In genomic region chr16:2537451-2538379, GRCh38 we compare ENCODE assay signal across 8 cellular contexts. TPM values are rescaled to one million over a fixed set of nuclear protein-coding genes. Genes with fewer than 3 reads are reported as not detected.
DNase-seq lines count a peak whose midpoint lies in the region; ATAC-seq and TF ChIP-seq lines count a peak whose summit lies in the region.

Gene PDPK1, plus strand, starts transcription at chr16:2538021. Its CDS starts 92 bp downstream, at chr16:2538113.

- dilution Hi-C loops in mammary epithelial cell (cut with HindIII; ENCODE audit: low sequenced_read_pairs) = no loop called here

- H3K27ac Mint-ChIP-seq in immature natural killer cell = peak within 1 kb of the TSS; percentile 91 to 97 (median 94)

- H3K27me3 Mint-ChIP-seq in immature natural killer cell (ENCODE audit: low read depth in 3 of 3) = peaks cover 20 to 23% (median 20%) of the 10 kb centered on the region in 3 donors

- ATAC-seq in GM18907 (IDR thresholded peaks at IDR 0.05; ENCODE audit: unreplicated experiment) (peak; percentile 77), HG03139 (IDR thresholded peaks at IDR 0.05; ENCODE audit: unreplicated experiment) (peak; percentile 80)

- peaks cover 12% of the 10 kb centered on the region for H3K4me1 ChIP-seq in mammary epithelial cell (ENCODE audit: insufficient read depth, low read length)

- peaks cover 52 to 56% of the 10 kb centered on the region in 2 donors for H3K4me1 Mint-ChIP-seq in immature natural killer cell

- peaks cover 0 to 3% (median 0%) of the 10 kb centered on the region in 6 donors for H3K9me3 Mint-ChIP-seq in immature natural killer cell

- WGBS in mammary epithelial cell (ENCODE audit: low coverage, missing lambda C conversion rate) = 2% methylated on average over 26 of the region's 126 CpGs

- H3K9ac ChIP-seq in mammary epithelial cell (ENCODE audit: insufficient read depth, low read length) = peak within 1 kb of the TSS; percentile 37

- peak within 1 kb of the TSS; percentile 85 for H3K4me2 ChIP-seq in mammary epithelial cell (ENCODE audit: insufficient read depth, low read depth, low read length)

- no peaks in the 10 kb centered on the region for H4K20me1 ChIP-seq in mammary epithelial cell (ENCODE audit: insufficient read depth, low read length)

- peak within 1 kb of the TSS; percentile 67 for H3K4me3 ChIP-seq in WI38 (ENCODE audit: low read depth, low read length)
- H3K4me3 ChIP-seq in mammary epithelial cell (replicated peaks in 1 of 3; ENCODE audit: insufficient read depth in 1 of 3, low read depth in 2 of 3, low read length in 3 of 3) = peak within 1 kb of the TSS; percentile 64 to 74 (median 69)

- H2AFZ ChIP-seq in mammary epithelial cell (ENCODE audit: low read depth, low read length) = peak within 1 kb of the TSS; percentile 84

- intact Hi-C loops in mammary epithelial cell (cut with micrococcal nuclease) = no loop called here

- peak within 1 kb of the TSS; percentile 60 for H3K27ac ChIP-seq in mammary epithelial cell (ENCODE audit: insufficient read depth, low read depth, low read length)

- CTCF ChIA-PET in mammary epithelial cell (lab: Charles Lee; ENCODE audit: low non-redundant PET) = no interaction called here

- no TSS peak for BruUV-seq in mammary epithelial cell (replicated peaks; lab: Mats Ljungman, UMichigan)

- H3K9me3 ChIP-seq in mammary epithelial cell (replicated peaks; ENCODE audit: insufficient read depth, low read length) = no peaks in the 10 kb centered on the region

- no peaks in the 10 kb centered on the region for H3K36me3 Mint-ChIP-seq in immature natural killer cell

- H3K36me3 ChIP-seq in mammary epithelial cell (ENCODE audit: insufficient read depth, low read length) = no peaks in the 10 kb centered on the region

- no peaks in the 10 kb centered on the region for H3K27me3 ChIP-seq in mammary epithelial cell (ENCODE audit: insufficient read depth, low read length)

- in situ Hi-C loops in ACHN (cut with HindIII; ENCODE audit: low pct_ligation_motif_present, low pct_unique_long_range_greater_than_20kb, low sequenced_read_pairs) (no loop called here), mammary epithelial cell (cut with MboI; ENCODE audit: low sequenced_read_pairs in 2 of 2) (no loop called here)

- peaks cover 38% of the 10 kb centered on the region for H3K79me2 ChIP-seq in mammary epithelial cell (ENCODE audit: insufficient read depth, low read length)

- DNase-seq in ACHN (peak; percentile 98), NCI-H2196 treated with DMSO at 0.1 percent for 48 hours (lab: John Stamatoyannopoulos, UW; ENCODE audit: unreplicated experiment) (peak; percentile 81), mammary epithelial cell (peak; percentile 95), immature natural killer cell (peak; percentile 93 to 97 (median 96)), smooth muscle cell of the brain vasculature (ENCODE audit: low read depth, low spot score) (peak; percentile 81)

- TF ChIP-seq CTCF in WI38 (IDR thresholded peaks at IDR 0.05; ENCODE audit: low read depth, low read length) = no peak
- TF ChIP-seq CTCF in mammary epithelial cell (conservative IDR thresholded peaks at IDR 0.05 in 1 of 2, IDR thresholded peaks at IDR 0.05 in 1 of 2; ENCODE audit: extremely low read depth in 1 of 2, insufficient read depth in 1 of 2, low read depth in 1 of 2, low read length in 2 of 2) = no peak

- H3K4me3 Mint-ChIP-seq in immature natural killer cell = peak within 1 kb of the TSS; percentile 81 to 94 (median 91)

RNA-seq across cellular contexts. Expression of gene PDPK1, which starts in this region (rescaled TPM):
- 10 to 100 TPM; 28.2 to 33.7 TPM for total RNA-seq in mammary epithelial cell
- polyA plus RNA-seq in mammary epithelial cell (22.8 TPM), immature natural killer cell (10 to 100 TPM; 26.3 to 48.8 (median 27.1) TPM)
- polyA minus RNA-seq in mammary epithelial cell = 84.3 TPM

Comparison
In these comparisons a context has a peak if more than half of its experiments do, and no peak if none do; other contexts are left out.
1. Peak in every context shown above with its lines: DNase-seq, ATAC-seq, H3K4me3 ChIP-seq and H3K27ac ChIP-seq.